In genomic region chr14:74840603-74841030, GRCh38 we compare ENCODE assay signal across 12 cellular contexts. TPM values are rescaled to one million over a fixed set of nuclear protein-coding genes. Genes with fewer than 3 reads are reported as not detected.
DNase-seq lines count a peak whose midpoint lies in the region; ATAC-seq and TF ChIP-seq lines count a peak whose summit lies in the region.
"Had no signal": no experiment of that assay in that cellular context is flagged by ENCODE, and none has a peak within 500 bp of the region (broad histone marks: within the 10 kb centered on the region; RNA-seq: fewer than 3 reads in every experiment).

No MANE protein-coding gene starts in this region.

- no peak for TF ChIP-seq EP300 in esophagus muscularis mucosa (IDR thresholded peaks at IDR 0.05)

- H3K4me1 ChIP-seq in mucosa of descending colon (ENCODE audit: low read depth) (no peaks in the 10 kb centered on the region), esophagus muscularis mucosa (peaks cover 3 to 16% (median 8%) of the 10 kb centered on the region in 4 donors), foreskin keratinocyte (peaks cover 18% of the 10 kb centered on the region)

- H3K9me3 ChIP-seq in mucosa of descending colon (no peaks in the 10 kb centered on the region), esophagus muscularis mucosa (no peaks in the 10 kb centered on the region)

- 87% methylated on average over 5 of the region's 5 CpGs for WGBS in esophagus muscularis mucosa

- no peaks in the 10 kb centered on the region for H3K36me3 ChIP-seq in mucosa of descending colon (ENCODE audit: low read depth)
- peaks cover 0 to 20% (median 10%) of the 10 kb centered on the region in 4 donors for H3K36me3 ChIP-seq in esophagus muscularis mucosa

- H3K4me3 ChIP-seq in mucosa of descending colon (no peak overlapping the region), esophagus muscularis mucosa (no peak overlapping the region)
- H3K4me3 ChIP-seq: K562, smooth muscle cell had no signal

- DNase-seq in mucosa of descending colon (no peak), esophagus muscularis mucosa (ENCODE audit: extremely low spot score) (no peak), epidermal melanocyte (ENCODE audit: insufficient read length, low spot score) (no peak), foreskin keratinocyte (no peak), Right ventricle myocardium superior (no peak)
- DNase-seq: RPMI8226 had no signal

- H3K27me3 ChIP-seq in esophagus muscularis mucosa (no peaks in the 10 kb centered on the region), foreskin keratinocyte (no peaks in the 10 kb centered on the region)

- TF ChIP-seq CTCF in mucosa of descending colon (IDR thresholded peaks at IDR 0.05), result no peak
- no peak for TF ChIP-seq CTCF in esophagus muscularis mucosa (IDR thresholded peaks at IDR 0.05)
- TF ChIP-seq CTCF in foreskin keratinocyte (conservative IDR thresholded peaks at IDR 0.05), result no peak

- TF ChIP-seq POLR2A in esophagus muscularis mucosa (IDR thresholded peaks at IDR 0.05; ENCODE audit: low read depth), result no peak

- ATAC-seq in GM18511 (IDR thresholded peaks at IDR 0.05; ENCODE audit: unreplicated experiment) (peak; percentile 39), GM21447 (IDR thresholded peaks at IDR 0.05; ENCODE audit: unreplicated experiment) (peak; percentile 40), HG03439 (IDR thresholded peaks at IDR 0.05; ENCODE audit: unreplicated experiment) (peak; percentile 64), mucosa of descending colon (peak; percentile 35), foreskin keratinocyte (no peak), Right ventricle myocardium superior (ENCODE audit: poor library complexity) (no peak)
- ATAC-seq: K562 had no signal

- H3K27ac ChIP-seq in esophagus muscularis mucosa (replicated peaks in 1 of 4) (no peak overlapping the region), foreskin keratinocyte (no peak overlapping the region)

- intact Hi-C loops in mucosa of descending colon (cut with DNase I, micrococcal nuclease) (no loop called here), esophagus muscularis mucosa (cut with DNase I) (no loop called here), Right ventricle myocardium superior (cut with DNase I) (no loop called here)

RNA-seq across cellular contexts. Expression of gene PROX2, which starts 35.3 kb away (rescaled TPM):
- total RNA-seq in mucosa of descending colon (under 1 TPM in 2 of 3 donors, not detected in 1; 0.07 to 0.09 TPM), esophagus muscularis mucosa (not detected), foreskin keratinocyte (not detected in 2 replicates), Right ventricle myocardium superior (not detected)
- polyA plus RNA-seq in foreskin keratinocyte, result not detected in 2 replicates
- total RNA-seq: K562, smooth muscle cell had no signal
- polyA plus RNA-seq: esophagus, K562 had no signal

RNA-seq across cellular contexts. Expression of gene DLST, which starts 41.1 kb away (rescaled TPM):
- total RNA-seq in mucosa of descending colon, result 100 to 1,000 TPM; 106 to 125 (median 121) TPM
- 10 to 100 TPM; 72.7 to 96.2 (median 88.5) TPM for total RNA-seq in esophagus muscularis mucosa
- 83.2 and 84.3 TPM in 2 replicates for total RNA-seq in foreskin keratinocyte
- 64.2 and 66.8 TPM in 2 replicates for polyA plus RNA-seq in foreskin keratinocyte
- total RNA-seq in Right ventricle myocardium superior, result 205 TPM

Comparison
In these comparisons a context has a peak if more than half of its experiments do, and no peak if none do; other contexts are left out.
1. ATAC-seq: peak in GM18511 (single experiment), GM21447 (single experiment), HG03439 (single experiment) and mucosa of descending colon (single experiment); none in foreskin keratinocyte (single experiment) and Right ventricle myocardium superior (single experiment).